21 cellular contexts compared by ENCODE assay signal in genomic region chr6:101700655-101701054, GRCh38.
"Had no signal": no experiment of that assay in that cellular context is flagged by ENCODE, and none has a peak within 500 bp of the region (broad histone marks: within the 10 kb centered on the region; RNA-seq: fewer than 3 reads in every experiment).

No MANE protein-coding gene starts in this region.

- H3K27me3 Mint-ChIP-seq: dendritic cell treated with granulocyte-macrophage colony-stimulating factor and Interleukin-4, amounts not matched to agents 40 ng/mL and 50 ng/mL, for 4 days; effector memory CD8-positive, alpha-beta T cell; naive thymus-derived CD4-positive, alpha-beta T cell; stimulated activated naive B cell treated with anti-CD40 and anti-IgM and Interleukin-4, amounts not matched to agents 10 μg/mL and 1 μg/mL and 100 μg/mL, for 72 hours; stimulated activated naive CD8-positive, alpha-beta T cell treated with anti-CD3 and anti-CD28 coated beads, Interleukin-15, amount 100 ng/mL, for 72 hours had no signal

- H3K27me3 ChIP-seq: esophagus squamous epithelium, gastroesophageal sphincter, spleen, testis, tibial nerve, upper lobe of right lung, vagina had no signal

- H3K4me1 ChIP-seq: esophagus squamous epithelium, gastroesophageal sphincter, spleen, testis, tibial nerve, upper lobe of right lung, vagina had no signal

- H3K4me3 ChIP-seq: esophagus squamous epithelium, gastroesophageal sphincter, spleen, testis, tibial nerve, upper lobe of right lung, vagina had no signal

- H3K27ac Mint-ChIP-seq: dendritic cell treated with granulocyte-macrophage colony-stimulating factor and Interleukin-4, amounts not matched to agents 40 ng/mL and 50 ng/mL, for 4 days; effector memory CD8-positive, alpha-beta T cell; naive thymus-derived CD4-positive, alpha-beta T cell; nephron progenitor cell; stimulated activated naive B cell treated with anti-CD40 and anti-IgM and Interleukin-4, amounts not matched to agents 10 μg/mL and 1 μg/mL and 100 μg/mL, for 72 hours; stimulated activated naive CD8-positive, alpha-beta T cell treated with anti-CD3 and anti-CD28 coated beads, Interleukin-15, amount 100 ng/mL, for 72 hours had no signal

- H3K36me3 Mint-ChIP-seq: naive thymus-derived CD4-positive, alpha-beta T cell; stimulated activated naive B cell treated with anti-CD40 and anti-IgM and Interleukin-4, amounts not matched to agents 10 μg/mL and 1 μg/mL and 100 μg/mL, for 72 hours had no signal

- DNase-seq: effector memory CD8-positive, alpha-beta T cell; esophagus squamous epithelium; foreskin fibroblast; glutamatergic neuron; left colon; naive thymus-derived CD4-positive, alpha-beta T cell; nephron progenitor cell; posterior cingulate gyrus; spleen; stimulated activated CD4-positive, alpha-beta T cell treated with anti-CD3 and anti-CD28 coated beads, Interleukin-15, amount 100 ng/mL, for 24 hours; stimulated activated CD4-positive, alpha-beta T cell treated with anti-CD3 and anti-CD28 coated beads, Interleukin-1b, Interleukin-23, amount 100 ng/mL, for 48 hours; stimulated activated CD4-positive, alpha-beta T cell treated with anti-CD3 and anti-CD28 coated beads, Interleukin-4, amount 100 ng/mL, for 24 hours; stimulated activated naive B cell treated with anti-CD40 and anti-IgM and Interleukin-4, amounts not matched to agents 10 μg/mL and 1 μg/mL and 100 μg/mL, for 72 hours; stimulated activated naive CD8-positive, alpha-beta T cell treated with anti-CD3 and anti-CD28 coated beads, Interleukin-15, amount 100 ng/mL, for 72 hours; testis; upper lobe of right lung had no signal

- H3K27ac ChIP-seq: esophagus squamous epithelium, gastroesophageal sphincter, spleen, testis, tibial nerve, upper lobe of right lung, vagina had no signal

- ATAC-seq: effector memory CD8-positive, alpha-beta T cell; gastroesophageal sphincter; left colon; naive thymus-derived CD4-positive, alpha-beta T cell; sciatic nerve; stimulated activated naive CD8-positive, alpha-beta T cell treated with anti-CD3 and anti-CD28 coated beads, Interleukin-15, amount 100 ng/mL, for 72 hours; upper lobe of right lung had no signal

- H3K36me3 ChIP-seq: esophagus squamous epithelium, gastroesophageal sphincter, spleen, tibial nerve, upper lobe of right lung, vagina had no signal

- H3K9me3 Mint-ChIP-seq: dendritic cell treated with granulocyte-macrophage colony-stimulating factor and Interleukin-4, amounts not matched to agents 40 ng/mL and 50 ng/mL, for 4 days; effector memory CD8-positive, alpha-beta T cell; nephron progenitor cell; stimulated activated naive B cell treated with anti-CD40 and anti-IgM and Interleukin-4, amounts not matched to agents 10 μg/mL and 1 μg/mL and 100 μg/mL, for 72 hours had no signal

- H3K4me3 Mint-ChIP-seq: dendritic cell treated with granulocyte-macrophage colony-stimulating factor and Interleukin-4, amounts not matched to agents 40 ng/mL and 50 ng/mL, for 4 days; effector memory CD8-positive, alpha-beta T cell; naive thymus-derived CD4-positive, alpha-beta T cell; nephron progenitor cell; stimulated activated naive B cell treated with anti-CD40 and anti-IgM and Interleukin-4, amounts not matched to agents 10 μg/mL and 1 μg/mL and 100 μg/mL, for 72 hours; stimulated activated naive CD8-positive, alpha-beta T cell treated with anti-CD3 and anti-CD28 coated beads, Interleukin-15, amount 100 ng/mL, for 72 hours had no signal

- H3K4me1 Mint-ChIP-seq: naive thymus-derived CD4-positive, alpha-beta T cell; nephron progenitor cell; stimulated activated naive B cell treated with anti-CD40 and anti-IgM and Interleukin-4, amounts not matched to agents 10 μg/mL and 1 μg/mL and 100 μg/mL, for 72 hours; stimulated activated naive CD8-positive, alpha-beta T cell treated with anti-CD3 and anti-CD28 coated beads, Interleukin-15, amount 100 ng/mL, for 72 hours had no signal
